In genomic region chr17:21739485-21739884, GRCh38 we compare ENCODE assay signal across 14 cellular contexts. TPM values are rescaled to one million over a fixed set of nuclear protein-coding genes. Genes with fewer than 3 reads are reported as not detected.
"Had no signal": no experiment of that assay in that cellular context is flagged by ENCODE, and none has a peak within 500 bp of the region (broad histone marks: within the 10 kb centered on the region; RNA-seq: fewer than 3 reads in every experiment).

No MANE protein-coding gene starts in this region.

RNA-seq across cellular contexts. Expression of gene KCNJ18, which starts 47.2 kb away (rescaled TPM):
- total RNA-seq: activated CD4-positive, alpha-beta memory T cell treated with anti-CD3 and anti-CD28 coated beads, Interleukin-2, amount 10 ng/mL, durations not matched to agents 7 days and 5 days; activated CD8-positive, alpha-beta memory T cell treated with anti-CD3 and anti-CD28 coated beads, Interleukin-2, amount 10 ng/mL, durations not matched to agents 7 days and 5 days; chondrocyte; heart right ventricle; left ventricle myocardium inferior; mammary epithelial cell; myocyte; neural crest cell; omental fat pad; posterior vena cava; spleen; subcutaneous adipose tissue; thyroid gland; ureter had no signal
